Comparison of ENCODE assay signal across 9 cellular contexts in the genomic region with DNA sequence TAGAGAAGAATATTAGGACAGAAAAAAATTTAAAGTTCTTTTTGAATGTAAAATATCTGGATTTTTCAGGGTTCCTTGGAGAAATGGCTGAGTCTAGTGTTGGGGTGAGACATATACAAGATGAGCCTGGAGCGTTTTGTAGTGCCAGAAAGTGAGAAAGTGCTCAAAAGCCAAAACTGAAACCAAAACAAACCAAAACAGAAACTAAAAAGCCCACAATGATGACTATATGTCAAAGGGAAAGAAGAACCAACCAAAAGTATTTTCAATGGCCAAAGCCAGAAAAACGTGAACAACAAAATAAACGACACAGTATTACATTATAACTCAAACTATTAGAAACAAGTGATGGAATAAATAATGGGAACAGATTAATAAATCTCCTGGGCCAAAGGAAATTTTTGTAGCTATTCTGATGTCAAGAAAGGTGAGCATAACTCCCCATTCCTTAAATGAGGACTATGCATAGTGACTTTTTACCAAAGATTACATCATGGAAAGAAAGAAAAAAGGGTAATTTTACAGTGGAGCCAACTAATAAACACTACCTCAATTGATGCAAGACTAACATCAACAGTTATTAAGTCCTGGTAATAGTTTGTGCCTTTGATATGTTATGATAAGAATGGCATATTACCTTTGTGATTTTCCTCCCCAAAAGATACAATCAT.
DNase-seq lines count a peak whose midpoint lies in the region; ATAC-seq and TF ChIP-seq lines count a peak whose summit lies in the region.
"Had no signal": no experiment of that assay in that cellular context is flagged by ENCODE, and none has a peak within 500 bp of the region (broad histone marks: within the 10 kb centered on the region; RNA-seq: fewer than 3 reads in every experiment).

No MANE protein-coding gene starts in this region.

- in situ Hi-C loops in HAP-1 (cut with MboI; ENCODE audit: low sequenced_read_pairs) = no loop called here

- POLR2A ChIA-PET in Caco-2 (lab: Charles Lee) = no interaction called here

- no peak for TF ChIP-seq CTCF in Caco-2 (IDR thresholded peaks at IDR 0.05; ENCODE audit: insufficient read depth in 1 of 2, low read depth in 1 of 2, low read length in 1 of 2, severe bottlenecking in 1 of 2, unreplicated experiment in 1 of 2)

- CTCF ChIA-PET in Caco-2 (lab: Charles Lee) = no interaction called here

- H3K36me3 ChIP-seq in ACC112 (ENCODE audit: insufficient read depth, low read length) (no peaks in the 10 kb centered on the region), Caco-2 (ENCODE audit: control insufficient read depth, insufficient read depth, low read length) (no peaks in the 10 kb centered on the region), HAP-1 (replicated peaks) (no peaks in the 10 kb centered on the region)
- H3K36me3 ChIP-seq: pancreas had no signal

- no peak for DNase-seq in Caco-2
- DNase-seq in HAP-1 (ENCODE audit: low spot score in 2 of 2) = no peak
- DNase-seq in OCI-M2 (lab: John Stamatoyannopoulos, UW; ENCODE audit: unreplicated experiment) = no peak
- DNase-seq in cardiac septum (ENCODE audit: low spot score) = no peak
- DNase-seq: pancreas had no signal

- no peaks in the 10 kb centered on the region for H3K79me2 ChIP-seq in ACC112 (ENCODE audit: control insufficient read depth, insufficient read depth, low read length, unreplicated experiment)

- H3K4me1 ChIP-seq in ACC112 (ENCODE audit: control insufficient read depth, insufficient read depth, low read length, unreplicated experiment) (peaks cover 9% of the 10 kb centered on the region), Caco-2 (no peaks in the 10 kb centered on the region), HAP-1 (no peaks in the 10 kb centered on the region)
- H3K4me1 ChIP-seq: pancreas had no signal

- H2AFZ ChIP-seq in ACC112 (ENCODE audit: low read length, unreplicated experiment) = peak overlapping the region; percentile 94

- no peaks in the 10 kb centered on the region for H3K36me3 Mint-ChIP-seq in Caco-2 (ENCODE audit: insufficient read depth, unreplicated experiment)

- H3K9me3 Mint-ChIP-seq in Caco-2 (ENCODE audit: unreplicated experiment) = no peaks in the 10 kb centered on the region

- H3K4me1 Mint-ChIP-seq in Caco-2 (ENCODE audit: low read depth, unreplicated experiment) = no peaks in the 10 kb centered on the region

- H3K4me3 ChIP-seq in ACC112 (ENCODE audit: low read depth, low read length) (peak overlapping the region; percentile 67), Caco-2 (ENCODE audit: low read depth, low read length) (no peak overlapping the region), HAP-1 (no peak overlapping the region)
- H3K4me3 ChIP-seq: pancreas had no signal

- H3K9me3 ChIP-seq in Caco-2 (no peaks in the 10 kb centered on the region), HAP-1 (no peaks in the 10 kb centered on the region)
- H3K9me3 ChIP-seq: pancreas had no signal

- ATAC-seq in GM19328 (IDR thresholded peaks at IDR 0.05; ENCODE audit: unreplicated experiment) (peak; percentile 97), HG03064 (IDR thresholded peaks at IDR 0.05; ENCODE audit: low read depth, unreplicated experiment) (peak; percentile 99), SK-N-SH treated with all-trans-retinoic acid at 6 μM for 48 hours (peak; percentile 50; the same call in 2 of the 3 replicates)
- ATAC-seq: pancreas had no signal

- H3K27ac Mint-ChIP-seq in Caco-2 (ENCODE audit: unreplicated experiment) = no peak overlapping the region

- H3K27me3 ChIP-seq in ACC112 (ENCODE audit: insufficient read depth, low read length) (no peaks in the 10 kb centered on the region), Caco-2 (replicated peaks; ENCODE audit: control insufficient read depth, insufficient read depth, low read length) (no peaks in the 10 kb centered on the region), HAP-1 (ENCODE audit: low read depth) (no peaks in the 10 kb centered on the region)
- H3K27me3 ChIP-seq: pancreas had no signal

- H3K27ac ChIP-seq in ACC112 (ENCODE audit: low read depth, low read length) = no peak overlapping the region
- H3K27ac ChIP-seq: pancreas had no signal

- BruUV-seq in Caco-2 (replicated peaks; lab: Mats Ljungman, UMichigan) = no TSS peak

- no peaks in the 10 kb centered on the region for H3K27me3 Mint-ChIP-seq in Caco-2 (ENCODE audit: insufficient read depth, unreplicated experiment)

- intact Hi-C loops in Caco-2 (cut with micrococcal nuclease; ENCODE audit: unreplicated experiment) = no loop called here
- intact Hi-C loops in cardiac septum (cut with DNase I) = no loop called here

- no peak overlapping the region for H3K4me3 Mint-ChIP-seq in Caco-2 (ENCODE audit: unreplicated experiment)

TF ChIP-seq in SK-N-SH treated with all-trans-retinoic acid at 6 μM for 48 hours, 23 proteins besides CTCF, POLR2A, EP300 and RAD21 (continues in another document):
- TF ChIP-seq ZC3H10 (CRISPR knock-in tag; IDR thresholded peaks at IDR 0.05) (no peak), GLIS3 (CRISPR knock-in tag; IDR thresholded peaks at IDR 0.05) (no peak), ZNF70 (CRISPR knock-in tag; IDR thresholded peaks at IDR 0.05) (no peak), ZNF565 (CRISPR knock-in tag; conservative IDR thresholded peaks at IDR 0.05; ENCODE audit: low read depth) (no peak), TOX (CRISPR knock-in tag; IDR thresholded peaks at IDR 0.05; ENCODE audit: borderline replicate concordance) (no peak), ZNF8 (CRISPR knock-in tag; IDR thresholded peaks at IDR 0.05) (no peak), ZFP30 (CRISPR knock-in tag; IDR thresholded peaks at IDR 0.05) (no peak), PPARA (CRISPR knock-in tag; IDR thresholded peaks at IDR 0.05; ENCODE audit: borderline replicate concordance) (no peak), CSDC2 (CRISPR knock-in tag; IDR thresholded peaks at IDR 0.05) (no peak)
- TF ChIP-seq, protein P1, sequence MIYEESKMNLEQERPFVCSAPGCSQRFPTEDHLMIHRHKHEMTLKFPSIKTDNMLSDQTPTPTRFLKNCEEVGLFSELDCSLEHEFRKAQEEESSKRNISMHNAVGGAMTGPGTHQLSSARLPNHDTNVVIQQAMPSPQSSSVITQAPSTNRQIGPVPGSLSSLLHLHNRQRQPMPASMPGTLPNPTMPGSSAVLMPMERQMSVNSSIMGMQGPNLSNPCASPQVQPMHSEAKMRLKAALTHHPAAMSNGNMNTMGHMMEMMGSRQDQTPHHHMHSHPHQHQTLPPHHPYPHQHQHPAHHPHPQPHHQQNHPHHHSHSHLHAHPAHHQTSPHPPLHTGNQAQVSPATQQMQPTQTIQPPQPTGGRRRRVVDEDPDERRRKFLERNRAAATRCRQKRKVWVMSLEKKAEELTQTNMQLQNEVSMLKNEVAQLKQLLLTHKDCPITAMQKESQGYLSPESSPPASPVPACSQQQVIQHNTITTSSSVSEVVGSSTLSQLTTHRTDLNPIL (CRISPR knock-in tag; IDR thresholded peaks at IDR 0.05; ENCODE audit: low read depth) = no peak
- TF ChIP-seq, protein P2, sequence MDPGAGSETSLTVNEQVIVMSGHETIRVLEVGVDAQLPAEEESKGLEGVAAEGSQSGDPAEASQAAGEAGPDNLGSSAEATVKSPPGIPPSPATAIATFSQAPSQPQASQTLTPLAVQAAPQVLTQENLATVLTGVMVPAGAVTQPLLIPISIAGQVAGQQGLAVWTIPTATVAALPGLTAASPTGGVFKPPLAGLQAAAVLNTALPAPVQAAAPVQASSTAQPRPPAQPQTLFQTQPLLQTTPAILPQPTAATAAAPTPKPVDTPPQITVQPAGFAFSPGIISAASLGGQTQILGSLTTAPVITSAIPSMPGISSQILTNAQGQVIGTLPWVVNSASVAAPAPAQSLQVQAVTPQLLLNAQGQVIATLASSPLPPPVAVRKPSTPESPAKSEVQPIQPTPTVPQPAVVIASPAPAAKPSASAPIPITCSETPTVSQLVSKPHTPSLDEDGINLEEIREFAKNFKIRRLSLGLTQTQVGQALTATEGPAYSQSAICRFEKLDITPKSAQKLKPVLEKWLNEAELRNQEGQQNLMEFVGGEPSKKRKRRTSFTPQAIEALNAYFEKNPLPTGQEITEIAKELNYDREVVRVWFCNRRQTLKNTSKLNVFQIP (CRISPR knock-in tag; IDR thresholded peaks at IDR 0.05; ENCODE audit: borderline replicate concordance, low read depth) = no peak
- TF ChIP-seq, protein P3, sequence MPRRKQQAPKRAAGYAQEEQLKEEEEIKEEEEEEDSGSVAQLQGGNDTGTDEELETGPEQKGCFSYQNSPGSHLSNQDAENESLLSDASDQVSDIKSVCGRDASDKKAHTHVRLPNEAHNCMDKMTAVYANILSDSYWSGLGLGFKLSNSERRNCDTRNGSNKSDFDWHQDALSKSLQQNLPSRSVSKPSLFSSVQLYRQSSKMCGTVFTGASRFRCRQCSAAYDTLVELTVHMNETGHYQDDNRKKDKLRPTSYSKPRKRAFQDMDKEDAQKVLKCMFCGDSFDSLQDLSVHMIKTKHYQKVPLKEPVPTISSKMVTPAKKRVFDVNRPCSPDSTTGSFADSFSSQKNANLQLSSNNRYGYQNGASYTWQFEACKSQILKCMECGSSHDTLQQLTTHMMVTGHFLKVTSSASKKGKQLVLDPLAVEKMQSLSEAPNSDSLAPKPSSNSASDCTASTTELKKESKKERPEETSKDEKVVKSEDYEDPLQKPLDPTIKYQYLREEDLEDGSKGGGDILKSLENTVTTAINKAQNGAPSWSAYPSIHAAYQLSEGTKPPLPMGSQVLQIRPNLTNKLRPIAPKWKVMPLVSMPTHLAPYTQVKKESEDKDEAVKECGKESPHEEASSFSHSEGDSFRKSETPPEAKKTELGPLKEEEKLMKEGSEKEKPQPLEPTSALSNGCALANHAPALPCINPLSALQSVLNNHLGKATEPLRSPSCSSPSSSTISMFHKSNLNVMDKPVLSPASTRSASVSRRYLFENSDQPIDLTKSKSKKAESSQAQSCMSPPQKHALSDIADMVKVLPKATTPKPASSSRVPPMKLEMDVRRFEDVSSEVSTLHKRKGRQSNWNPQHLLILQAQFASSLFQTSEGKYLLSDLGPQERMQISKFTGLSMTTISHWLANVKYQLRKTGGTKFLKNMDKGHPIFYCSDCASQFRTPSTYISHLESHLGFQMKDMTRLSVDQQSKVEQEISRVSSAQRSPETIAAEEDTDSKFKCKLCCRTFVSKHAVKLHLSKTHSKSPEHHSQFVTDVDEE (CRISPR knock-in tag; IDR thresholded peaks at IDR 0.05) = no peak
- TF ChIP-seq, protein P4, sequence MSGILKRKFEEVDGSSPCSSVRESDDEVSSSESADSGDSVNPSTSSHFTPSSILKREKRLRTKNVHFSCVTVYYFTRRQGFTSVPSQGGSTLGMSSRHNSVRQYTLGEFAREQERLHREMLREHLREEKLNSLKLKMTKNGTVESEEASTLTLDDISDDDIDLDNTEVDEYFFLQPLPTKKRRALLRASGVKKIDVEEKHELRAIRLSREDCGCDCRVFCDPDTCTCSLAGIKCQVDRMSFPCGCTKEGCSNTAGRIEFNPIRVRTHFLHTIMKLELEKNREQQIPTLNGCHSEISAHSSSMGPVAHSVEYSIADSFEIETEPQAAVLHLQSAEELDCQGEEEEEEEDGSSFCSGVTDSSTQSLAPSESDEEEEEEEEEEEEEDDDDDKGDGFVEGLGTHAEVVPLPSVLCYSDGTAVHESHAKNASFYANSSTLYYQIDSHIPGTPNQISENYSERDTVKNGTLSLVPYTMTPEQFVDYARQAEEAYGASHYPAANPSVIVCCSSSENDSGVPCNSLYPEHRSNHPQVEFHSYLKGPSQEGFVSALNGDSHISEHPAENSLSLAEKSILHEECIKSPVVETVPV (CRISPR knock-in tag; IDR thresholded peaks at IDR 0.05) = no peak
